Comparison of ENCODE assay signal across 8 cellular contexts in the genomic region with DNA sequence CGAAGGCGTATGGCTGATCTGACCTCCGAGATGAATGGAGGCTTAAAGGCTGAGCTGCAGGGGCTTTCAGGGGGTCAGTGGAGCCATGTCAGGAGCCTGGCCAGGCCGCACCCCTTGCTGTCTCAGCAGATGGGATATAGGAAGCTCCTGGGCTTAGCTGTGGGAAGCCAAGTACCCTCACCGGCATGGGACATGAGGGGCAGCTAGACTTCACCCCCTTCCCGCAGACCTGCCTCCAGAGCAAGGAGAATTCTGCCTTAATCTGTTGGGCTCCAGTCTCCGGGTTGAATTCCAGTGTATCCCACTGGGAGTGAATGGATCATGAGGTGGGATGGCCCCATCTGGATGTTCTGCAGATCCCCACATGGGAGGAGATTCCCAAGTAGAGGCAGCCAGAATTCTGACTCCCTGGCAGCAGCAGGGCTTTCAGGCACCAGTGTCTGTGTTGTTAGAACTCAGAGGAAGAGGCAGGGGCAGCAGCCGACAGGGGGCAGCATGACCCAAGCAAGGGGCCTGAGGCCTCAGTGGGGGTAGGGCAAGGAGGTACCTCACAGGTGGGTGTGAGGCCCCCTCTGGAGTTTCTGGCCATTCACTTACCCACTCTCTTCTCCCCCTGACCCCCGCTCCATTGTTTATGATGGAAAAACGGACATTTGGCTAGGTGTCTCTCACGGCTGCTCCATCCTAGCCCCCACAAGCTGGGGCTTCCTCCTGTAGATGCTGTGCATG. TPM values are rescaled to one million over a fixed set of nuclear protein-coding genes. Genes with fewer than 3 reads are reported as not detected.
DNase-seq lines count a peak whose midpoint lies in the region; ATAC-seq and TF ChIP-seq lines count a peak whose summit lies in the region.

No MANE protein-coding gene starts in this region.

- H3K36me3 ChIP-seq in A673 (ENCODE audit: insufficient read depth, low read length, poor library complexity, severe bottlenecking) (no peaks in the 10 kb centered on the region), hepatocyte (replicated peaks; ENCODE audit: insufficient read depth, low read depth) (no peaks in the 10 kb centered on the region)

- CTCF ChIA-PET in A673 (lab: Charles Lee): interaction anchor here (0.7 kb wide), 2 partner anchors 21 to 161 kb away, joined by 3 read pairs; no protein-coding TSS in a partner anchor

- no peaks in the 10 kb centered on the region for H4K20me1 ChIP-seq in hepatocyte (ENCODE audit: insufficient read depth, poor library complexity, severe bottlenecking)

- DNase-seq in A673 (ENCODE audit: low spot score): peak; percentile 36
- DNase-seq in SK-N-DZ (ENCODE audit: low spot score): peak; percentile 40
- peak; percentile 73 for DNase-seq in activated naive CD4-positive, alpha-beta T cell treated with Interleukin-2 at 50 U/mL for 16 hours
- peak; percentile 73 for DNase-seq in hepatocyte (ENCODE audit: low spot score)
- peak; percentile 60 for DNase-seq in stimulated activated CD4-positive, alpha-beta T cell treated with anti-CD3 and anti-CD28 coated beads, Interleukin-1b, Interleukin-23, amount 100 ng/mL, for 48 hours
- DNase-seq in NCI-H345 (lab: John Stamatoyannopoulos, UW): no peak
- no peak for DNase-seq in KG1 (lab: John Stamatoyannopoulos, UW)

- ATAC-seq in GM21529 (IDR thresholded peaks at IDR 0.05; ENCODE audit: unreplicated experiment): peak; percentile 43

- intact Hi-C loops in A673 (cut with micrococcal nuclease; ENCODE audit: unreplicated experiment): no loop called here

- H3K4me2 ChIP-seq in hepatocyte: no peak overlapping the region

- no peaks in the 10 kb centered on the region for H3K79me2 ChIP-seq in hepatocyte

- WGBS in hepatocyte (ENCODE audit: low lambda C conversion rate, missing lambda C conversion rate): 84% methylated on average over 11 of the region's 11 CpGs

- no peak overlapping the region for H3K4me3 ChIP-seq in A673 (ENCODE audit: low read depth, low read length, poor library complexity, severe bottlenecking)
- H3K4me3 ChIP-seq in hepatocyte: no peak overlapping the region

- TF ChIP-seq CTCF in A673 (conservative IDR thresholded peaks at IDR 0.05; ENCODE audit: low read depth, low read length): peak; percentile 61
- TF ChIP-seq CTCF in hepatocyte (IDR thresholded peaks at IDR 0.05; ENCODE audit: poor library complexity): peak; percentile 61

- no peak overlapping the region for H2AFZ ChIP-seq in hepatocyte

- H3K27me3 ChIP-seq in A673 (replicated peaks; ENCODE audit: insufficient read depth, low read depth, low read length, poor library complexity) (no peaks in the 10 kb centered on the region), hepatocyte (no peaks in the 10 kb centered on the region)

- no TSS peak for BruUV-seq in A673 (replicated peaks; lab: Mats Ljungman, UMichigan)

- H3K4me1 ChIP-seq in A673 (ENCODE audit: insufficient read depth, low read length, poor library complexity, severe bottlenecking) (no peaks in the 10 kb centered on the region), hepatocyte (ENCODE audit: insufficient read depth) (no peaks in the 10 kb centered on the region)

- H3K9me3 ChIP-seq in A673 (ENCODE audit: low read depth, low read length, poor library complexity, severe bottlenecking) (no peaks in the 10 kb centered on the region), hepatocyte (ENCODE audit: low read depth) (no peaks in the 10 kb centered on the region)

- H3K27ac ChIP-seq in A673 (ENCODE audit: low read depth, low read length, poor library complexity, severe bottlenecking) (no peak overlapping the region), hepatocyte (no peak overlapping the region)

- H3K9me2 ChIP-seq in hepatocyte (replicated peaks; ENCODE audit: insufficient read depth): no peaks in the 10 kb centered on the region

- POLR2A ChIA-PET in A673 (lab: Charles Lee; ENCODE audit: low non-redundant PET): no interaction called here

RNA-seq across cellular contexts. Expression of gene CAPG, which starts 19.1 kb away (rescaled TPM):
- total RNA-seq in A673 (2021) (152 and 156 TPM in 2 replicates), hepatocyte (108 and 123 TPM in 2 replicates)
- polyA plus RNA-seq in SK-N-DZ (2014; cell fraction: cytosol; rRNA removed): 4.5 and 20.2 TPM in 2 replicates
- 3.2 and 13.6 TPM in 2 replicates for polyA plus RNA-seq in SK-N-DZ (2014; cell fraction: nucleus; rRNA removed)
- 172 and 188 TPM in 2 replicates for polyA plus RNA-seq in hepatocyte

RNA-seq across cellular contexts. Expression of gene SH2D6, which starts 27.4 kb away (rescaled TPM):
- total RNA-seq in A673 (2021) (0.52 and 1.1 TPM in 2 replicates), hepatocyte (0.27 and 0.36 TPM in 2 replicates)
- 0.07 TPM in 1 of 2 replicates, not detected in the other for polyA plus RNA-seq in SK-N-DZ (2014; cell fraction: cytosol; rRNA removed)
- polyA plus RNA-seq in SK-N-DZ (2014; cell fraction: nucleus; rRNA removed): 1.5 and 1.8 TPM in 2 replicates
- 2.3 and 2.8 TPM in 2 replicates for polyA plus RNA-seq in hepatocyte

RNA-seq across cellular contexts. Expression of gene ELMOD3, which starts 36.5 kb away (rescaled TPM):
- total RNA-seq in A673 (2021) (13.0 and 16.4 TPM in 2 replicates), hepatocyte (17.6 and 25.1 TPM in 2 replicates)
- polyA plus RNA-seq in SK-N-DZ (2014; cell fraction: cytosol; rRNA removed): 17.2 and 27.4 TPM in 2 replicates
- polyA plus RNA-seq in SK-N-DZ (2014; cell fraction: nucleus; rRNA removed): 36.9 and 43.4 TPM in 2 replicates
- polyA plus RNA-seq in hepatocyte: 16.4 and 18.1 TPM in 2 replicates

RNA-seq across cellular contexts. Expression of gene RETSAT, which starts 36.8 kb away (rescaled TPM):
- total RNA-seq in A673 (2021): 28.4 and 30.4 TPM in 2 replicates
- polyA plus RNA-seq in SK-N-DZ (2014; cell fraction: cytosol; rRNA removed): 15.4 and 17.2 TPM in 2 replicates
- polyA plus RNA-seq in SK-N-DZ (2014; cell fraction: nucleus; rRNA removed): 23.6 and 31.7 TPM in 2 replicates
- 55.3 and 58.5 TPM in 2 replicates for total RNA-seq in hepatocyte
- polyA plus RNA-seq in hepatocyte: 22.2 and 24.7 TPM in 2 replicates

Comparison
In these comparisons a context has a peak if more than half of its experiments do, and no peak if none do; other contexts are left out.
1. DNase-seq: peak in A673 (single experiment), SK-N-DZ (single experiment), activated naive CD4-positive, alpha-beta T cell treated with Interleukin-2 at 50 U/mL for 16 hours (single experiment), hepatocyte (single experiment) and stimulated activated CD4-positive, alpha-beta T cell treated with anti-CD3 and anti-CD28 coated beads, Interleukin-1b, Interleukin-23, amount 100 ng/mL, for 48 hours (single experiment); none in NCI-H345 (single experiment) and KG1 (single experiment).